ENCODE assay signal across 1 cellular context in genomic region chr1:203591626-203592025, GRCh38.
TF ChIP-seq lines count a peak whose summit lies in the region.

No MANE protein-coding gene starts in this region.

TF ChIP-seq in GM23338, 12 proteins besides CTCF, POLR2A, EP300 and RAD21:
- TF ChIP-seq ZNF462 (CRISPR knock-in tag; IDR thresholded peaks at IDR 0.05) = no peak
- TF ChIP-seq EZH2 (IDR thresholded peaks at IDR 0.05; ENCODE audit: low read depth, unreplicated experiment) = no peak
- no peak for TF ChIP-seq JUNB (IDR thresholded peaks at IDR 0.05; ENCODE audit: unreplicated experiment)
- no peak for TF ChIP-seq ZNF114 (CRISPR knock-in tag; IDR thresholded peaks at IDR 0.05)
- TF ChIP-seq ZNF331 (CRISPR knock-in tag; IDR thresholded peaks at IDR 0.05; ENCODE audit: low read depth) = no peak
- no peak for TF ChIP-seq EZH2phosphoT487 (IDR thresholded peaks at IDR 0.05; ENCODE audit: unreplicated experiment)
- TF ChIP-seq NANOG (IDR thresholded peaks at IDR 0.05; ENCODE audit: borderline replicate concordance) = no peak
- TF ChIP-seq POLR2AphosphoS5 (IDR thresholded peaks at IDR 0.05; ENCODE audit: low read depth) = no peak
- no peak for TF ChIP-seq ETS1 (IDR thresholded peaks at IDR 0.05)
- TF ChIP-seq CREB1 (CRISPR knock-in tag; IDR thresholded peaks at IDR 0.05; ENCODE audit: low read depth) = no peak
